ENCODE assay signal across 20 cellular contexts in genomic region chr6:32642707-32643106, GRCh38. TPM values are rescaled to one million over a fixed set of nuclear protein-coding genes. Genes with fewer than 3 reads are reported as not detected.
DNase-seq lines count a peak whose midpoint lies in the region; ATAC-seq, FAIRE-seq and TF ChIP-seq lines count a peak whose summit lies in the region.
"Had no signal": no experiment of that assay in that cellular context is flagged by ENCODE, and none has a peak within 500 bp of the region (broad histone marks: within the 10 kb centered on the region; RNA-seq: fewer than 3 reads in every experiment).

No MANE protein-coding gene starts in this region.

- TF ChIP-seq EP300 in GM12878 (IDR thresholded peaks at IDR 0.05; ENCODE audit: borderline replicate concordance in 1 of 2, control insufficient read depth in 1 of 2, low read depth in 2 of 2, low read length in 2 of 2), result no peak

- no peak overlapping the region for H3K9ac ChIP-seq in GM12878 (ENCODE audit: control insufficient read depth, insufficient read depth, low read length)
- H3K9ac ChIP-seq: BLaER1 had no signal

- H2AFZ ChIP-seq in GM12878 (ENCODE audit: control insufficient read depth, low read depth, low read length), result no peak overlapping the region
- H2AFZ ChIP-seq: GM23338 had no signal

- BruUV-seq in GM12878 (replicated peaks; lab: Mats Ljungman, UMichigan), result no TSS peak

- no peak overlapping the region for H3K27ac ChIP-seq in GM12878 (ENCODE audit: control insufficient read depth, insufficient read depth)
- H3K27ac ChIP-seq in small intestine (ENCODE audit: low read depth in 1 of 2, low read length in 1 of 2), result no peak overlapping the region
- H3K27ac ChIP-seq: A549, BLaER1, Peyer's patch, SJSA1 had no signal

- H3K9me3 ChIP-seq in GM12878 (replicated peaks; ENCODE audit: control insufficient read depth, insufficient read depth, low read length) (no peaks in the 10 kb centered on the region), small intestine (ENCODE audit: control insufficient read depth, low read depth) (no peaks in the 10 kb centered on the region)
- H3K9me3 ChIP-seq: A549, BLaER1, Peyer's patch, SJSA1 had no signal

- H3K4me3 ChIP-seq in GM12878 (no peak overlapping the region), small intestine (ENCODE audit: low read depth in 1 of 2, low read length in 2 of 2) (no peak overlapping the region)
- H3K4me3 ChIP-seq: A549, BLaER1, GM23338, Peyer's patch, SJSA1 had no signal

- peaks cover 47% of the 10 kb centered on the region for H3K79me2 ChIP-seq in GM12878 (ENCODE audit: control insufficient read depth, insufficient read depth, low read length)

- H3K36me3 ChIP-seq in GM12878 (ENCODE audit: control insufficient read depth in 2 of 2, insufficient read depth in 2 of 2, low read length in 1 of 2), result no peaks in the 10 kb centered on the region; a peak in 3 of 4 replicates
- H3K36me3 ChIP-seq in small intestine (ENCODE audit: control insufficient read depth in 2 of 2, insufficient read depth in 2 of 2, low read length in 2 of 2), result no peaks in the 10 kb centered on the region
- H3K36me3 ChIP-seq: BLaER1, Peyer's patch, SJSA1 had no signal

- no peaks in the 10 kb centered on the region for H4K20me1 ChIP-seq in GM12878 (ENCODE audit: control insufficient read depth, insufficient read depth)
- H4K20me1 ChIP-seq: BLaER1 had no signal

- no peak for TF ChIP-seq CTCF in natural killer cell (IDR thresholded peaks at IDR 0.05)
- TF ChIP-seq CTCF in GM12878 (IDR thresholded peaks at IDR 0.05 in 2 of 3, conservative IDR thresholded peaks at IDR 0.05 in 1 of 3; ENCODE audit: control insufficient read depth in 2 of 3, extremely low read depth in 1 of 3, insufficient read depth in 1 of 3, low read depth in 3 of 3, low read length in 3 of 3), result peak in 1 of 3 experiments; percentile 2; a peak in 1 of 6 replicates

- RAD21 ChIA-PET in GM12878 (lab: Charles Lee; ENCODE audit: unreplicated experiment), result interaction anchor here (0.6 to 3.0 kb wide), 3 partner anchors 19 to 253 kb away, joined by 3 to 13 read pairs (median 4); no protein-coding TSS in a partner anchor

- FAIRE-seq in GM12878 (lab: Jason Lieb, UNC), result no peak
- FAIRE-seq in small intestine (lab: Jason Lieb, UNC), result no peak
- FAIRE-seq: A549 had no signal

- intact Hi-C loops in natural killer cell (cut with micrococcal nuclease), result no loop called here
- intact Hi-C loops in GM12878 (cut with micrococcal nuclease; ENCODE audit: unreplicated experiment), result no loop called here

- POLR2A ChIA-PET in GM12878 (lab: Charles Lee), result interaction anchor here (0.8 to 10.8 kb wide), 6 partner anchors 10 to 56 kb away, joined by 3 to 168 read pairs (median 6); partner anchors contain the start of genes HLA-DQB1 and HLA-DRB1

- TF ChIP-seq RAD21 in GM12878 (IDR thresholded peaks at IDR 0.05; ENCODE audit: insufficient read depth, low read depth, low read length), result no peak

- H3K27me3 Mint-ChIP-seq in natural killer cell treated with Interleukin-12 subunit alpha and Interleukin-12 subunit beta and Interleukin-15 and Interleukin-18, amount 100 ng/mL, for 72 hours, result peaks cover 0 to 7% of the 10 kb centered on the region in 2 donors
- peaks cover 3 to 12% of the 10 kb centered on the region in 2 donors for H3K27me3 Mint-ChIP-seq in natural killer cell (ENCODE audit: low read depth in 2 of 2)
- no peaks in the 10 kb centered on the region for H3K27me3 Mint-ChIP-seq in IgD-negative memory B cell
- H3K27me3 Mint-ChIP-seq in stimulated activated memory B cell treated with anti-CD40 and anti-IgM and Interleukin-4, amounts not matched to agents 10 μg/mL and 1 μg/mL and 100 μg/mL, for 72 hours, result no peaks in the 10 kb centered on the region

- H3K4me1 ChIP-seq in GM12878 (ENCODE audit: control insufficient read depth, insufficient read depth, low read length) (peaks cover 4% of the 10 kb centered on the region), small intestine (ENCODE audit: control insufficient read depth in 2 of 2, insufficient read depth in 1 of 2, low read depth in 1 of 2, low read length in 1 of 2) (no peaks in the 10 kb centered on the region)
- H3K4me1 ChIP-seq: A549, BLaER1, Peyer's patch, SJSA1 had no signal

- ATAC-seq in natural killer cell treated with Interleukin-12 subunit alpha and Interleukin-12 subunit beta and Interleukin-15 and Interleukin-18, amount 100 ng/mL, for 72 hours, result no peak
- no peak for ATAC-seq in natural killer cell
- ATAC-seq in GM12878, result peak; percentile 45
- ATAC-seq in stimulated activated memory B cell treated with anti-CD40 and anti-IgM and Interleukin-4, amounts not matched to agents 10 μg/mL and 1 μg/mL and 100 μg/mL, for 72 hours, result no peak
- no peak for ATAC-seq in GM18517 (IDR thresholded peaks at IDR 0.05; ENCODE audit: unreplicated experiment)
- ATAC-seq: A549; CD8-positive, alpha-beta T cell; GM23338 had no signal

- H3K4me2 ChIP-seq in GM12878 (ENCODE audit: control insufficient read depth, insufficient read depth), result no peak overlapping the region
- H3K4me2 ChIP-seq: A549, BLaER1, GM23338 had no signal

- SMC1A ChIA-PET in GM12878 (lab: Charles Lee; ENCODE audit: uncharacterized antibody, unreplicated experiment), result interaction anchor here (0.7 to 2.0 kb wide), 3 partner anchors 18 to 62 kb away, joined by 3 to 8 read pairs (median 4); no protein-coding TSS in a partner anchor

- CTCF ChIA-PET in GM12878 (lab: Yijun Ruan, JAX), result interaction anchor here (0.9 to 2.4 kb wide), 4 partner anchors 11 to 47 kb away, joined by 3 to 12 read pairs (median 5); no protein-coding TSS in a partner anchor

- peak overlapping the region; percentile 69 for H3K4me3 Mint-ChIP-seq in natural killer cell treated with Interleukin-12 subunit alpha and Interleukin-12 subunit beta and Interleukin-15 and Interleukin-18, amount 100 ng/mL, for 72 hours
- no peak overlapping the region for H3K4me3 Mint-ChIP-seq in natural killer cell
- H3K4me3 Mint-ChIP-seq in IgD-negative memory B cell, result peak overlapping the region; percentile 94 to 100 (median 96)
- peak overlapping the region; percentile 92 for H3K4me3 Mint-ChIP-seq in stimulated activated memory B cell treated with anti-CD40 and anti-IgM and Interleukin-4, amounts not matched to agents 10 μg/mL and 1 μg/mL and 100 μg/mL, for 72 hours
- H3K4me3 Mint-ChIP-seq: CD8-positive, alpha-beta T cell; GM23338 had no signal

- peak; percentile 53; the same call in 1 of the 2 replicates for TF ChIP-seq POLR2A in GM12878 (IDR thresholded peaks at IDR 0.05; ENCODE audit: low read depth, low read length)

- DNase-seq in natural killer cell treated with Interleukin-12 subunit alpha and Interleukin-12 subunit beta and Interleukin-15 and Interleukin-18, amount 100 ng/mL, for 72 hours (ENCODE audit: low spot score), result no peak
- no peak for DNase-seq in natural killer cell
- no peak for DNase-seq in GM12878 (ENCODE audit: low read depth, low spot score)
- DNase-seq in DMS79 treated with DMSO at 0.1 percent for 48 hours (lab: John Stamatoyannopoulos, UW), result no peak
- DNase-seq in small intestine, result no peak
- DNase-seq: CD8-positive, alpha-beta T cell; DMS53; NCI-H1417 treated with DMSO at 0.1 percent for 48 hours; NCI-H2029; NCI-H446; NCI-H526 treated with DMSO at 0.1 percent for 48 hours; Peyer's patch had no signal

- peak overlapping the region in 1 of 2 donors; percentile 90 for H3K27ac Mint-ChIP-seq in natural killer cell treated with Interleukin-12 subunit alpha and Interleukin-12 subunit beta and Interleukin-15 and Interleukin-18, amount 100 ng/mL, for 72 hours
- H3K27ac Mint-ChIP-seq in natural killer cell (peak overlapping the region in 1 of 2 donors; percentile 74), IgD-negative memory B cell (peak overlapping the region; percentile 72 to 97 (median 85))
- peak overlapping the region; percentile 100 for H3K27ac Mint-ChIP-seq in stimulated activated memory B cell treated with anti-CD40 and anti-IgM and Interleukin-4, amounts not matched to agents 10 μg/mL and 1 μg/mL and 100 μg/mL, for 72 hours
- H3K27ac Mint-ChIP-seq: CD8-positive, alpha-beta T cell; GM23338 had no signal

- peaks cover 32 to 51% of the 10 kb centered on the region in 2 donors for H3K4me1 Mint-ChIP-seq in natural killer cell treated with Interleukin-12 subunit alpha and Interleukin-12 subunit beta and Interleukin-15 and Interleukin-18, amount 100 ng/mL, for 72 hours (ENCODE audit: low read depth in 2 of 2)
- H3K4me1 Mint-ChIP-seq in natural killer cell, result peaks cover 22 to 35% of the 10 kb centered on the region in 2 donors
- H3K4me1 Mint-ChIP-seq in IgD-negative memory B cell, result peaks cover 47 to 54% (median 50%) of the 10 kb centered on the region in 3 donors
- peaks cover 64% of the 10 kb centered on the region for H3K4me1 Mint-ChIP-seq in stimulated activated memory B cell treated with anti-CD40 and anti-IgM and Interleukin-4, amounts not matched to agents 10 μg/mL and 1 μg/mL and 100 μg/mL, for 72 hours

- no peaks in the 10 kb centered on the region for H3K27me3 ChIP-seq in GM12878 (replicated peaks in 1 of 2; ENCODE audit: control insufficient read depth in 2 of 2, insufficient read depth in 2 of 2, low read length in 1 of 2)
- H3K27me3 ChIP-seq in small intestine (ENCODE audit: control insufficient read depth in 2 of 2, insufficient read depth in 2 of 2, low read length in 2 of 2), result no peaks in the 10 kb centered on the region
- H3K27me3 ChIP-seq: BLaER1, Peyer's patch, SJSA1 had no signal

- 56% methylated on average over 4 of the region's 6 CpGs for WGBS in GM12878 (ENCODE audit: insufficient coverage, insufficient replicate concordance, low lambda C conversion rate, missing lambda C conversion rate)
- 80 to 89% (median 85%) methylated on average over 6 of the region's 6 CpGs for WGBS in small intestine, 3 donors

- in situ Hi-C loops in GM12878 (cut with MboI), result no loop called here

- peaks cover 4% of the 10 kb centered on the region for H3K9me3 Mint-ChIP-seq in natural killer cell treated with Interleukin-12 subunit alpha and Interleukin-12 subunit beta and Interleukin-15 and Interleukin-18, amount 100 ng/mL, for 72 hours
- H3K9me3 Mint-ChIP-seq in natural killer cell (no peaks in the 10 kb centered on the region), IgD-negative memory B cell (no peaks in the 10 kb centered on the region)
- H3K9me3 Mint-ChIP-seq in stimulated activated memory B cell treated with anti-CD40 and anti-IgM and Interleukin-4, amounts not matched to agents 10 μg/mL and 1 μg/mL and 100 μg/mL, for 72 hours, result peaks cover 2% of the 10 kb centered on the region
- H3K9me3 Mint-ChIP-seq: CD8-positive, alpha-beta T cell; GM23338 had no signal

- H3K36me3 Mint-ChIP-seq in natural killer cell treated with Interleukin-12 subunit alpha and Interleukin-12 subunit beta and Interleukin-15 and Interleukin-18, amount 100 ng/mL, for 72 hours, result peaks cover 41% of the 10 kb centered on the region
- no peaks in the 10 kb centered on the region for H3K36me3 Mint-ChIP-seq in natural killer cell
- peaks cover 24% of the 10 kb centered on the region for H3K36me3 Mint-ChIP-seq in IgD-negative memory B cell
- peaks cover 78% of the 10 kb centered on the region for H3K36me3 Mint-ChIP-seq in stimulated activated memory B cell treated with anti-CD40 and anti-IgM and Interleukin-4, amounts not matched to agents 10 μg/mL and 1 μg/mL and 100 μg/mL, for 72 hours
- H3K36me3 Mint-ChIP-seq: CD8-positive, alpha-beta T cell had no signal

RNA-seq across cellular contexts. Expression of gene HLA-DQA1, which starts 5.5 kb away (rescaled TPM):
- total RNA-seq in natural killer cell treated with Interleukin-12 subunit alpha and Interleukin-12 subunit beta and Interleukin-15 and Interleukin-18, amount 100 ng/mL, for 72 hours, result 10 to 100 TPM in 1 of 2 donors, 1 to 10 TPM in 1; 7.8 to 92.0 TPM
- total RNA-seq in natural killer cell (10 to 100 TPM in 2 of 3 donors, 1 to 10 TPM in 1; 7.0 to 46.7 (median 39.9) TPM), GM12878 (2014; rRNA removed) (395 and 433 TPM in 2 replicates), GM12878 (2014; rRNA removed; fragmentation: Illumina TruSeq; extraction: Trizol) (498 and 529 TPM in 2 replicates), GM12878 (2021) (664 and 712 TPM in 2 replicates)
- polyA plus RNA-seq in IgD-negative memory B cell (377 TPM), GM12878 (2011; rRNA removed) (1,353 and 1,769 TPM in 2 replicates), GM12878 (2014; fragmentation: Illumina TruSeq; extraction: Trizol) (792 and 799 TPM in 2 replicates), GM12878 (2014; fragmentation: Nextera tagmentation; extraction: Ambion mirVana) (100 to 1,000 TPM; 327 to 423 TPM), GM12878 (2014; rRNA removed) (515 and 552 TPM in 2 replicates), GM12878 (2016; fragmentation: Nextera tagmentation; extraction: Ambion mirVana) (100 to 1,000 TPM; 289 to 291 TPM), small intestine (10 to 100 TPM in 2 of 3 donors, 1 to 10 TPM in 1; 6.5 to 31.9 (median 31.1) TPM)
- total RNA-seq in GM12878 (2013; cell fraction: nucleolus; rRNA removed), result 554 and 568 TPM in 2 replicates
- polyA plus RNA-seq in GM12878 (2011; ENCODE audit: low read depth), result 695 TPM
- 1,120 and 1,165 TPM in 2 replicates for polyA plus RNA-seq in GM12878 (2011; cell fraction: cytosol; rRNA removed)
- polyA plus RNA-seq in GM12878 (2011; cell fraction: nucleus; rRNA removed), result 377 and 747 TPM in 2 replicates
- polyA plus RNA-seq in GM12878 (2012), result 836 and 943 TPM in 2 replicates
- polyA minus RNA-seq in GM12878 (2011; rRNA and poly(A)+ RNA removed), result 1,376 and 1,606 TPM in 2 replicates
- 271 and 297 TPM in 2 replicates for polyA minus RNA-seq in GM12878 (2011; cell fraction: cytosol; rRNA and poly(A)+ RNA removed)
- polyA minus RNA-seq in GM12878 (2011; cell fraction: nucleus; rRNA and poly(A)+ RNA removed), result 136 and 138 TPM in 2 replicates
- total RNA-seq: GM23338, LHCN-M2, SJSA1 had no signal
- polyA plus RNA-seq: A549 had no signal

RNA-seq across cellular contexts. Expression of gene HLA-DQB1, which starts 23.8 kb away (rescaled TPM):
- total RNA-seq in natural killer cell treated with Interleukin-12 subunit alpha and Interleukin-12 subunit beta and Interleukin-15 and Interleukin-18, amount 100 ng/mL, for 72 hours, result 10 to 100 TPM; 21.0 to 48.6 TPM
- total RNA-seq in natural killer cell (10 to 100 TPM; 24.8 to 97.3 (median 25.5) TPM), GM12878 (2014; rRNA removed) (127 and 148 TPM in 2 replicates), GM12878 (2014; rRNA removed; fragmentation: Illumina TruSeq; extraction: Trizol) (70.6 and 77.7 TPM in 2 replicates), GM12878 (2021) (119 and 121 TPM in 2 replicates)
- polyA plus RNA-seq in IgD-negative memory B cell (155 TPM), GM12878 (2011; rRNA removed) (253 and 403 TPM in 2 replicates), GM12878 (2014; fragmentation: Illumina TruSeq; extraction: Trizol) (46.4 and 73.9 TPM in 2 replicates), GM12878 (2014; fragmentation: Nextera tagmentation; extraction: Ambion mirVana) (10 to 100 TPM; 38.1 to 66.1 TPM), GM12878 (2014; rRNA removed) (106 and 112 TPM in 2 replicates), GM12878 (2016; fragmentation: Nextera tagmentation; extraction: Ambion mirVana) (10 to 100 TPM; 85.5 to 97.3 TPM), small intestine (100 to 1,000 TPM in 1 of 3 donors, 10 to 100 TPM in 2; 83.4 to 181 (median 88.1) TPM)
- total RNA-seq in GM12878 (2013; cell fraction: nucleolus; rRNA removed), result 33.4 and 35.5 TPM in 2 replicates
- 59.9 TPM for polyA plus RNA-seq in GM12878 (2011; ENCODE audit: low read depth)
- polyA plus RNA-seq in GM12878 (2011; cell fraction: cytosol; rRNA removed), result 441 and 443 TPM in 2 replicates
- 161 and 278 TPM in 2 replicates for polyA plus RNA-seq in GM12878 (2011; cell fraction: nucleus; rRNA removed)
- 229 and 247 TPM in 2 replicates for polyA plus RNA-seq in GM12878 (2012)
- polyA minus RNA-seq in GM12878 (2011; rRNA and poly(A)+ RNA removed), result 133 and 245 TPM in 2 replicates
- polyA minus RNA-seq in GM12878 (2011; cell fraction: cytosol; rRNA and poly(A)+ RNA removed), result 80.3 and 81.3 TPM in 2 replicates
- 64.9 and 68.1 TPM in 2 replicates for polyA minus RNA-seq in GM12878 (2011; cell fraction: nucleus; rRNA and poly(A)+ RNA removed)
- total RNA-seq: LHCN-M2, SJSA1 had no signal
- polyA plus RNA-seq: A549 had no signal

RNA-seq across cellular contexts. Expression of gene HLA-DRB1, which starts 53.1 kb away (rescaled TPM):
- 100 to 1,000 TPM in 1 of 2 donors, 10 to 100 TPM in 1; 69.9 to 117 TPM for total RNA-seq in natural killer cell treated with Interleukin-12 subunit alpha and Interleukin-12 subunit beta and Interleukin-15 and Interleukin-18, amount 100 ng/mL, for 72 hours
- total RNA-seq in natural killer cell (100 to 1,000 TPM in 1 of 3 donors, 10 to 100 TPM in 2; 42.8 to 123 (median 53.9) TPM), GM12878 (2014; rRNA removed) (585 and 596 TPM in 2 replicates), GM12878 (2014; rRNA removed; fragmentation: Illumina TruSeq; extraction: Trizol) (543 and 546 TPM in 2 replicates), GM12878 (2021) (718 and 768 TPM in 2 replicates)
- polyA plus RNA-seq in IgD-negative memory B cell (1,928 TPM), GM12878 (2011; rRNA removed) (684 and 1,082 TPM in 2 replicates), GM12878 (2014; fragmentation: Illumina TruSeq; extraction: Trizol) (462 and 549 TPM in 2 replicates), GM12878 (2014; fragmentation: Nextera tagmentation; extraction: Ambion mirVana) (100 to 1,000 TPM; 312 to 364 TPM), GM12878 (2014; rRNA removed) (623 and 640 TPM in 2 replicates), GM12878 (2016; fragmentation: Nextera tagmentation; extraction: Ambion mirVana) (100 to 1,000 TPM; 839 to 871 TPM), small intestine (100 to 1,000 TPM in 2 of 3 donors, 10 to 100 TPM in 1; 45.4 to 226 (median 217) TPM)
- total RNA-seq in GM12878 (2013; cell fraction: nucleolus; rRNA removed), result 285 and 299 TPM in 2 replicates
- 440 TPM for polyA plus RNA-seq in GM12878 (2011; ENCODE audit: low read depth)
- polyA plus RNA-seq in GM12878 (2011; cell fraction: cytosol; rRNA removed), result 1,851 and 2,227 TPM in 2 replicates
- polyA plus RNA-seq in GM12878 (2011; cell fraction: nucleus; rRNA removed), result 730 and 992 TPM in 2 replicates
- polyA plus RNA-seq in GM12878 (2012), result 697 and 802 TPM in 2 replicates
- 527 and 1,029 TPM in 2 replicates for polyA minus RNA-seq in GM12878 (2011; rRNA and poly(A)+ RNA removed)
- polyA minus RNA-seq in GM12878 (2011; cell fraction: cytosol; rRNA and poly(A)+ RNA removed), result 229 and 257 TPM in 2 replicates
- 78.9 and 81.7 TPM in 2 replicates for polyA minus RNA-seq in GM12878 (2011; cell fraction: nucleus; rRNA and poly(A)+ RNA removed)
- total RNA-seq: SJSA1 had no signal
- polyA plus RNA-seq: A549 had no signal

Comparison
In these comparisons a context has a peak if more than half of its experiments do, and no peak if none do; other contexts are left out.
1. RNA of gene HLA-DQA1, which starts 5.5 kb away (total RNA-seq): 395 to 712 TPM in GM12878; 7.8 to 92.0 TPM in natural killer cell treated with Interleukin-12 subunit alpha and Interleukin-12 subunit beta and Interleukin-15 and Interleukin-18, amount 100 ng/mL, for 72 hours and 7.0 to 46.7 TPM in natural killer cell; every median in the first group is over 4 times any median in the second.